In genomic region chr3:24494616-24495333, GRCh38 we compare ENCODE assay signal across 8 cellular contexts. TPM values are rescaled to one million over a fixed set of nuclear protein-coding genes. Genes with fewer than 3 reads are reported as not detected.
DNase-seq lines count a peak whose midpoint lies in the region; ATAC-seq and TF ChIP-seq lines count a peak whose summit lies in the region.

THRB (minus strand) TSS chr3:24494850.

- dilution Hi-C loops in mammary epithelial cell (cut with HindIII; ENCODE audit: low sequenced_read_pairs), result no loop called here

- peaks cover 18% of the 10 kb centered on the region for H3K4me1 ChIP-seq in mammary epithelial cell (ENCODE audit: insufficient read depth, low read length)

- in situ Hi-C loops in mammary epithelial cell (cut with MboI; ENCODE audit: low sequenced_read_pairs in 2 of 2), result loop anchor here in 1 of 2 donors (25.0 kb wide), 1 partner anchor 232 kb away; no protein-coding TSS in a partner anchor

- H3K36me3 ChIP-seq in mammary epithelial cell (ENCODE audit: insufficient read depth, low read length), result no peaks in the 10 kb centered on the region

- BruUV-seq in mammary epithelial cell (replicated peaks; lab: Mats Ljungman, UMichigan), result no TSS peak

- peak within 1 kb of the TSS; percentile 79 to 97 (median 91) for H3K4me3 ChIP-seq in mammary epithelial cell (replicated peaks in 1 of 3; ENCODE audit: insufficient read depth in 1 of 3, low read depth in 2 of 3, low read length in 3 of 3)

- H4K20me1 ChIP-seq in mammary epithelial cell (ENCODE audit: insufficient read depth, low read length), result no peaks in the 10 kb centered on the region

- H3K79me2 ChIP-seq in mammary epithelial cell (ENCODE audit: insufficient read depth, low read length), result peaks cover 37% of the 10 kb centered on the region

- ATAC-seq in GM19397 (IDR thresholded peaks at IDR 0.05; ENCODE audit: unreplicated experiment) (peak; percentile 61), sciatic nerve (peak; percentile 77)

- DNase-seq in AG20443 (ENCODE audit: low spot score), result peak; percentile 83
- DNase-seq in NCI-H1048 (lab: John Stamatoyannopoulos, UW), result peak; percentile 2
- DNase-seq in mammary epithelial cell, result peak; percentile 77
- DNase-seq in iPS-NIHi7 (ENCODE audit: extremely low spot score), result peak; percentile 74
- peak; percentile 83 for DNase-seq in sciatic nerve (ENCODE audit: low spot score)
- no peak for DNase-seq in COR-L47 (lab: John Stamatoyannopoulos, UW)
- no peak for DNase-seq in DMS114 treated with DMSO at 0.1 percent for 48 hours (lab: John Stamatoyannopoulos, UW; ENCODE audit: unreplicated experiment)

- peak within 1 kb of the TSS; percentile 97 for H2AFZ ChIP-seq in mammary epithelial cell (ENCODE audit: low read depth, low read length)

- H3K27me3 ChIP-seq in mammary epithelial cell (ENCODE audit: insufficient read depth, low read length), result no peaks in the 10 kb centered on the region

- intact Hi-C loops in mammary epithelial cell (cut with micrococcal nuclease), result loop anchor here (1.0 to 5.0 kb wide), 8 partner anchors 88 to 496 kb away; no protein-coding TSS in a partner anchor
- intact Hi-C loops in sciatic nerve (cut with DNase I), result no loop called here

- CTCF ChIA-PET in mammary epithelial cell (lab: Charles Lee; ENCODE audit: low non-redundant PET), result interaction anchor here (0.7 kb wide), 1 partner anchor 29 kb away, joined by 4 read pairs; no protein-coding TSS in a partner anchor

- peak within 1 kb of the TSS; percentile 78 for H3K27ac ChIP-seq in mammary epithelial cell (ENCODE audit: insufficient read depth, low read depth, low read length)

- WGBS in mammary epithelial cell (ENCODE audit: low coverage, missing lambda C conversion rate), result 0% methylated on average over 5 of the region's 82 CpGs

- peak within 1 kb of the TSS; percentile 82 for H3K9ac ChIP-seq in mammary epithelial cell (ENCODE audit: insufficient read depth, low read length)

- H3K9me3 ChIP-seq in mammary epithelial cell (replicated peaks; ENCODE audit: insufficient read depth, low read length), result no peaks in the 10 kb centered on the region

- H3K4me2 ChIP-seq in mammary epithelial cell (ENCODE audit: insufficient read depth, low read depth, low read length), result peak within 1 kb of the TSS; percentile 99

- TF ChIP-seq CTCF in mammary epithelial cell (conservative IDR thresholded peaks at IDR 0.05 in 1 of 2, IDR thresholded peaks at IDR 0.05 in 1 of 2; ENCODE audit: extremely low read depth in 1 of 2, insufficient read depth in 1 of 2, low read depth in 1 of 2, low read length in 2 of 2), result peak in 1 of 2 donors; percentile 20

RNA-seq across cellular contexts. Expression of gene THRB, which starts in this region (rescaled TPM):
- total RNA-seq in mammary epithelial cell (10 to 100 TPM; 13.1 to 16.3 TPM), sciatic nerve (13.2 TPM)
- polyA plus RNA-seq in mammary epithelial cell, result 4.0 TPM
- polyA minus RNA-seq in mammary epithelial cell, result 4.0 TPM

Comparison
In these comparisons a context has a peak if more than half of its experiments do, and no peak if none do; other contexts are left out.
1. DNase-seq: peak in AG20443 (single experiment), NCI-H1048 (single experiment), mammary epithelial cell (single experiment), iPS-NIHi7 (single experiment) and sciatic nerve (single experiment); none in COR-L47 (single experiment) and DMS114 treated with DMSO at 0.1 percent for 48 hours (single experiment).